In genomic region chr7:135661311-135662122, GRCh38 we compare ENCODE assay signal across 8 cellular contexts. TPM values are rescaled to one million over a fixed set of nuclear protein-coding genes. Genes with fewer than 3 reads are reported as not detected.
DNase-seq lines count a peak whose midpoint lies in the region; ATAC-seq, FAIRE-seq and TF ChIP-seq lines count a peak whose summit lies in the region.

No MANE protein-coding gene starts in this region.

- H3K9me3 ChIP-seq in GM12878 (replicated peaks; ENCODE audit: control insufficient read depth, insufficient read depth, low read length), result no peaks in the 10 kb centered on the region
- H3K9me3 ChIP-seq in liver (ENCODE audit: control insufficient read depth in 4 of 4, low read length in 3 of 4), result no peaks in the 10 kb centered on the region
- H3K9me3 ChIP-seq in transverse colon, result no peaks in the 10 kb centered on the region

- H3K27me3 Mint-ChIP-seq in activated naive CD4-positive, alpha-beta T cell treated with anti-CD3 and anti-CD28 coated beads for 36 hours (ENCODE audit: low read depth), result no peaks in the 10 kb centered on the region

- H3K4me3 Mint-ChIP-seq in activated naive CD4-positive, alpha-beta T cell treated with anti-CD3 and anti-CD28 coated beads for 36 hours, result peak overlapping the region; percentile 98

- peak overlapping the region; percentile 94 for H3K4me2 ChIP-seq in GM12878 (ENCODE audit: control insufficient read depth, insufficient read depth)

- peak overlapping the region; percentile 97 for H2AFZ ChIP-seq in GM12878 (ENCODE audit: control insufficient read depth, low read depth, low read length)

- SMC1A ChIA-PET in GM12878 (lab: Charles Lee; ENCODE audit: uncharacterized antibody, unreplicated experiment), result interaction anchor here (1.0 to 3.5 kb wide), 3 partner anchors 11 to 50 kb away, joined by 3 to 21 read pairs (median 9); no protein-coding TSS in a partner anchor

- H3K27me3 ChIP-seq in GM12878 (replicated peaks in 1 of 2; ENCODE audit: control insufficient read depth in 2 of 2, insufficient read depth in 2 of 2, low read length in 1 of 2), result no peaks in the 10 kb centered on the region
- H3K27me3 ChIP-seq in liver (ENCODE audit: control insufficient read depth in 4 of 4, insufficient read depth in 4 of 4, low read length in 3 of 4), result no peaks in the 10 kb centered on the region
- H3K27me3 ChIP-seq in transverse colon, result no peaks in the 10 kb centered on the region

- POLR2A ChIA-PET in GM12878 (lab: Charles Lee), result interaction anchor here (0.9 to 3.6 kb wide), 2 partner anchors 11 to 19 kb away, joined by 3 to 17 read pairs; no protein-coding TSS in a partner anchor

- peaks cover 17% of the 10 kb centered on the region for H3K79me2 ChIP-seq in GM12878 (ENCODE audit: control insufficient read depth, insufficient read depth, low read length)

- peaks cover 9% of the 10 kb centered on the region for H3K36me3 Mint-ChIP-seq in activated naive CD4-positive, alpha-beta T cell treated with anti-CD3 and anti-CD28 coated beads for 36 hours (ENCODE audit: low read depth)

- no peak for TF ChIP-seq CTCF in GM12878 (IDR thresholded peaks at IDR 0.05 in 2 of 3, conservative IDR thresholded peaks at IDR 0.05 in 1 of 3; ENCODE audit: control insufficient read depth in 2 of 3, extremely low read depth in 1 of 3, insufficient read depth in 1 of 3, low read depth in 3 of 3, low read length in 3 of 3)
- TF ChIP-seq CTCF in liver (IDR thresholded peaks at IDR 0.05; ENCODE audit: low read depth, low read length, missing input control), result no peak
- TF ChIP-seq CTCF in transverse colon (IDR thresholded peaks at IDR 0.05), result no peak

- H3K9me3 Mint-ChIP-seq in activated naive CD4-positive, alpha-beta T cell treated with anti-CD3 and anti-CD28 coated beads for 36 hours, result no peaks in the 10 kb centered on the region

- TF ChIP-seq EP300 in GM12878 (IDR thresholded peaks at IDR 0.05; ENCODE audit: borderline replicate concordance in 1 of 2, control insufficient read depth in 1 of 2, low read depth in 2 of 2, low read length in 2 of 2), result no peak
- TF ChIP-seq EP300 in transverse colon (IDR thresholded peaks at IDR 0.05; ENCODE audit: low read depth), result no peak

- RAD21 ChIA-PET in GM12878 (lab: Charles Lee; ENCODE audit: unreplicated experiment), result interaction anchor here (1.0 to 1.3 kb wide), 3 partner anchors 9 to 16 kb away, joined by 3 to 7 read pairs (median 5); no protein-coding TSS in a partner anchor

- no peaks in the 10 kb centered on the region; a peak in 1 of 4 replicates for H3K36me3 ChIP-seq in GM12878 (ENCODE audit: control insufficient read depth in 2 of 2, insufficient read depth in 2 of 2, low read length in 1 of 2)
- H3K36me3 ChIP-seq in liver (ENCODE audit: control insufficient read depth in 4 of 4, insufficient read depth in 3 of 4, low read depth in 1 of 4, low read length in 3 of 4), result no peaks in the 10 kb centered on the region
- no peaks in the 10 kb centered on the region for H3K36me3 ChIP-seq in transverse colon

- peak overlapping the region; percentile 93 for H3K27ac Mint-ChIP-seq in activated naive CD4-positive, alpha-beta T cell treated with anti-CD3 and anti-CD28 coated beads for 36 hours

- peak; percentile 9 for ATAC-seq in GM12878

- 96% methylated on average over 14 of the region's 14 CpGs for WGBS in GM12878 (ENCODE audit: insufficient coverage, insufficient replicate concordance, low lambda C conversion rate, missing lambda C conversion rate)
- WGBS in liver, result 41% methylated on average over 14 of the region's 14 CpGs
- 56 to 87% methylated on average over 4 to 14 of the region's 14 CpGs for WGBS in transverse colon (ENCODE audit: low coverage in 1 of 2), 2 donors

- H4K20me1 ChIP-seq in GM12878 (ENCODE audit: control insufficient read depth, insufficient read depth), result no peaks in the 10 kb centered on the region

- peaks cover 41% of the 10 kb centered on the region for H3K4me1 Mint-ChIP-seq in activated naive CD4-positive, alpha-beta T cell treated with anti-CD3 and anti-CD28 coated beads for 36 hours (ENCODE audit: low read depth)

- FAIRE-seq in GM12878 (lab: Jason Lieb, UNC), result no peak

- H3K27ac ChIP-seq in GM12878 (ENCODE audit: control insufficient read depth, insufficient read depth) (peak overlapping the region; percentile 38; the same call in 1 of the 2 replicates), liver (ENCODE audit: low read depth in 1 of 2, low read length in 2 of 2) (peak overlapping the region; percentile 95 to 97), transverse colon (peak overlapping the region; percentile 91 to 96 (median 95))

- in situ Hi-C loops in GM12878 (cut with MboI), result loop anchor here (10.0 kb wide), 1 partner anchor 313 kb away; the partner anchor contains the start of gene MTPN
- in situ Hi-C loops in transverse colon (cut with MboI; ENCODE audit: low pct_ligation_motif_present in 1 of 4, low pct_unique_long_range_greater_than_20kb in 1 of 4, low sequenced_read_pairs in 3 of 4), result loop anchor here in 3 of 4 donors (25.0 kb wide), 2 partner anchors 301 to 351 kb away; no protein-coding TSS in a partner anchor

- peak overlapping the region; percentile 36; the same call in 1 of the 2 replicates for H3K9ac ChIP-seq in GM12878 (ENCODE audit: control insufficient read depth, insufficient read depth, low read length)
- H3K9ac ChIP-seq in liver (ENCODE audit: low read depth in 1 of 2, low read length in 2 of 2), result peak overlapping the region; percentile 8 to 92

- H3K4me1 ChIP-seq in GM12878 (ENCODE audit: control insufficient read depth, insufficient read depth, low read length), result peaks cover 2% of the 10 kb centered on the region; the same call in 1 of the 2 replicates
- H3K4me1 ChIP-seq in liver (ENCODE audit: control insufficient read depth in 4 of 4, insufficient read depth in 4 of 4, low read length in 3 of 4), result peaks cover 3 to 11% (median 7%) of the 10 kb centered on the region in 4 donors
- peaks cover 7 to 31% (median 15%) of the 10 kb centered on the region in 4 donors for H3K4me1 ChIP-seq in transverse colon

- H3K4me3 ChIP-seq in GM12878 (peak overlapping the region; percentile 65), liver (ENCODE audit: low read depth in 1 of 3, low read length in 3 of 3) (peak overlapping the region; percentile 77 to 99 (median 94)), transverse colon (peak overlapping the region; percentile 34 to 98 (median 84))

- CTCF ChIA-PET in activated naive CD4-positive, alpha-beta T cell treated with anti-CD3 and anti-CD28 coated beads for 36 hours (lab: Charles Lee), result interaction anchor here (1.4 to 4.6 kb wide), 4 partner anchors 11 to 103 kb away, joined by 3 to 29 read pairs (median 7); no protein-coding TSS in a partner anchor
- CTCF ChIA-PET in GM12878 (lab: Yijun Ruan, JAX), result interaction anchor here (0.9 to 10.3 kb wide), 6 partner anchors 12 to 387 kb away, joined by 3 to 89 read pairs (median 5); no protein-coding TSS in a partner anchor

- BruUV-seq in GM12878 (replicated peaks; lab: Mats Ljungman, UMichigan), result TSS peak; percentile 97

- intact Hi-C loops in activated naive CD4-positive, alpha-beta T cell treated with anti-CD3 and anti-CD28 coated beads for 36 hours (cut with micrococcal nuclease), result loop anchor here (1.0 to 10.0 kb wide), 10 partner anchors 49 to 667 kb away; partner anchors contain the start of genes CNOT4, MTPN and WDR91
- intact Hi-C loops in GM12878 (cut with micrococcal nuclease; ENCODE audit: unreplicated experiment) (loop anchor here (5.0 to 10.0 kb wide), 2 partner anchors 149 to 313 kb away; partner anchors contain the start of genes CNOT4 and MTPN), transverse colon (cut with DNase I; ENCODE audit: low total_unique reads) (loop anchor here (5.0 kb wide), 1 partner anchor 316 kb away; the partner anchor contains the start of gene MTPN)

- no peak for DNase-seq in activated naive CD4-positive, alpha-beta T cell treated with anti-CD3 and anti-CD28 coated beads for 36 hours
- DNase-seq in activated naive CD4-positive, alpha-beta T cell (lab: John Stamatoyannopoulos, UW), result no peak
- DNase-seq in NCI-H1417 treated with DMSO at 0.1 percent for 48 hours (lab: John Stamatoyannopoulos, UW) (peak; percentile 78), GM12878 (ENCODE audit: low read depth, low spot score) (no peak), transverse colon (no peak), NCI-H526 treated with DMSO at 0.1 percent for 48 hours (lab: John Stamatoyannopoulos, UW) (no peak)
- DNase-seq in stimulated activated CD4-positive, alpha-beta T cell treated with anti-CD3 and anti-CD28 coated beads, Interleukin-15, amount 100 ng/mL, for 24 hours, result no peak

- TF ChIP-seq RAD21 in GM12878 (IDR thresholded peaks at IDR 0.05; ENCODE audit: insufficient read depth, low read depth, low read length), result no peak
- TF ChIP-seq RAD21 in liver (IDR thresholded peaks at IDR 0.05), result no peak

- TF ChIP-seq POLR2A in GM12878 (IDR thresholded peaks at IDR 0.05; ENCODE audit: low read depth, low read length) (no peak), transverse colon (IDR thresholded peaks at IDR 0.05) (no peak)

TF ChIP-seq in liver, 16 proteins besides CTCF, POLR2A, EP300 and RAD21:
- TF ChIP-seq ATF3 (IDR thresholded peaks at IDR 0.05) (no peak), FOXA2 (IDR thresholded peaks at IDR 0.05) (peak; percentile 34)

RNA-seq across cellular contexts. Expression of gene STMP1, which starts 0.8 kb away (rescaled TPM):
- total RNA-seq in activated naive CD4-positive, alpha-beta T cell treated with anti-CD3 and anti-CD28 coated beads for 36 hours, result 10 to 100 TPM; 21.5 to 21.6 TPM
- 25.6 and 29.1 TPM in 2 replicates for total RNA-seq in GM12878 (2013; cell fraction: nucleolus; rRNA removed)
- total RNA-seq in GM12878 (2014; rRNA removed) (8.0 and 9.3 TPM in 2 replicates), GM12878 (2014; rRNA removed; fragmentation: Illumina TruSeq; extraction: Trizol) (15.4 and 18.2 TPM in 2 replicates), GM12878 (2021) (21.7 and 23.7 TPM in 2 replicates), liver (10 to 100 TPM in 1 of 2 donors, 1 to 10 TPM in 1; 6.8 to 16.6 TPM), transverse colon (10 to 100 TPM in 2 of 4 donors, 1 to 10 TPM in 2; 3.0 to 21.6 (median 12.0) TPM)
- polyA plus RNA-seq in GM12878 (2011; ENCODE audit: low read depth), result 17.8 TPM
- polyA plus RNA-seq in GM12878 (2011; rRNA removed) (23.8 and 33.3 TPM in 2 replicates), GM12878 (2014; fragmentation: Illumina TruSeq; extraction: Trizol) (25.7 and 34.3 TPM in 2 replicates), GM12878 (2014; fragmentation: Nextera tagmentation; extraction: Ambion mirVana) (10 to 100 TPM; 63.3 to 79.9 TPM), GM12878 (2014; rRNA removed) (12.0 and 15.7 TPM in 2 replicates), GM12878 (2016; fragmentation: Nextera tagmentation; extraction: Ambion mirVana) (10 to 100 TPM; 62.1 to 62.6 TPM), liver (10 to 100 TPM; 11.1 to 30.7 TPM)
- 9.0 and 14.7 TPM in 2 replicates for polyA plus RNA-seq in GM12878 (2011; cell fraction: cytosol; rRNA removed)
- 6.0 and 6.6 TPM in 2 replicates for polyA plus RNA-seq in GM12878 (2011; cell fraction: nucleus; rRNA removed)
- 22.1 and 23.0 TPM in 2 replicates for polyA plus RNA-seq in GM12878 (2012)
- 9.8 and 11.2 TPM in 2 replicates for polyA minus RNA-seq in GM12878 (2011; rRNA and poly(A)+ RNA removed)
- 4.7 and 6.0 TPM in 2 replicates for polyA minus RNA-seq in GM12878 (2011; cell fraction: cytosol; rRNA and poly(A)+ RNA removed)
- 7.9 and 15.0 TPM in 2 replicates for polyA minus RNA-seq in GM12878 (2011; cell fraction: nucleus; rRNA and poly(A)+ RNA removed)

Comparison
In these comparisons a context has a peak if more than half of its experiments do, and no peak if none do; other contexts are left out.
1. H3K27ac ChIP-seq: peak in every context shown above with its lines; median percentile 96 in liver; 95 in transverse colon; 38 in GM12878.